Comparison of ENCODE assay signal across 21 cellular contexts in the genomic region with DNA sequence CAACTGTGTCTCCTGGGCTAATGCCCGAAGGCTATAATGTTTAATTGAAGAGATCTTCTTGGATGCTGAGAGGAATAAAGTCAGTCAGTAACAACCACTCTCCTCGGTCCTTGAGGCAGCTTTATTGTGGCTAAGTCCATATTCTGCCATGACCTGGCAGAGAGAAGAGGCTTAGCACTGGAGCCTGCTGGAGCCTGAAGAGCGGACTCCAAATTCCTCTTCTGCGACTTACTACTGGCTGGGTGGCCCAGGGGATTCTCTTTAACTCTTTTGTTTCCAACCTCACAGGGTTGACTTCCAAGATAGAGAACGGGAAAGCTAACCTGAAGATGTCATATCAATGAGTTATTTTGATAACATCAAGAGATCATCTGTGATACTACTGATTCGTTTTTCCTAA.
DNase-seq lines count a peak whose midpoint lies in the region; ATAC-seq lines count a peak whose summit lies in the region.
"Had no signal": no experiment of that assay in that cellular context is flagged by ENCODE, and none has a peak within 500 bp of the region (broad histone marks: within the 10 kb centered on the region; RNA-seq: fewer than 3 reads in every experiment).

No MANE protein-coding gene starts in this region.

- peaks cover 71% of the 10 kb centered on the region for H3K79me2 ChIP-seq in ACC112 (ENCODE audit: control insufficient read depth, insufficient read depth, low read length, unreplicated experiment)

- POLR2A ChIA-PET in activated naive CD8-positive, alpha-beta T cell treated with anti-CD3 and anti-CD28 coated beads, Interleukin-2, amount 10 ng/mL, durations not matched to agents 7 days and 5 days (lab: Charles Lee), result no interaction called here
- POLR2A ChIA-PET in naive thymus-derived CD4-positive, alpha-beta T cell (lab: Charles Lee), result no interaction called here

- H3K27me3 Mint-ChIP-seq in activated naive CD8-positive, alpha-beta T cell treated with anti-CD3 and anti-CD28 coated beads, Interleukin-2, amount 10 ng/mL, durations not matched to agents 7 days and 5 days, result no peaks in the 10 kb centered on the region
- H3K27me3 Mint-ChIP-seq in naive thymus-derived CD4-positive, alpha-beta T cell, result no peaks in the 10 kb centered on the region
- H3K27me3 Mint-ChIP-seq: type B pancreatic cell had no signal

- no peaks in the 10 kb centered on the region for H3K27me3 ChIP-seq in ACC112 (ENCODE audit: insufficient read depth, low read length)
- no peaks in the 10 kb centered on the region for H3K27me3 ChIP-seq in naive thymus-derived CD4-positive, alpha-beta T cell (ENCODE audit: control insufficient read depth in 2 of 2, insufficient read depth in 2 of 2, low read length in 2 of 2)
- H3K27me3 ChIP-seq: sigmoid colon, SJCRH30 had no signal

- no peaks in the 10 kb centered on the region for H3K9me3 Mint-ChIP-seq in activated naive CD8-positive, alpha-beta T cell treated with anti-CD3 and anti-CD28 coated beads, Interleukin-2, amount 10 ng/mL, durations not matched to agents 7 days and 5 days
- peaks cover 0 to 1% (median 0%) of the 10 kb centered on the region in 11 donors for H3K9me3 Mint-ChIP-seq in naive thymus-derived CD4-positive, alpha-beta T cell

- no peaks in the 10 kb centered on the region for H3K9me3 ChIP-seq in naive thymus-derived CD4-positive, alpha-beta T cell (ENCODE audit: control insufficient read depth in 2 of 3, low read length in 3 of 3)
- H3K9me3 ChIP-seq: BE2C, sigmoid colon, SJCRH30 had no signal

- peaks cover 69% of the 10 kb centered on the region for H3K4me1 ChIP-seq in ACC112 (ENCODE audit: control insufficient read depth, insufficient read depth, low read length, unreplicated experiment)
- H3K4me1 ChIP-seq in naive thymus-derived CD4-positive, alpha-beta T cell (ENCODE audit: control insufficient read depth in 2 of 2, insufficient read depth in 2 of 2, low read length in 2 of 2), result peaks cover 14 to 24% of the 10 kb centered on the region in 2 donors
- H3K4me1 ChIP-seq: BE2C had no signal

- no peak overlapping the region for H2AFZ ChIP-seq in ACC112 (ENCODE audit: low read length, unreplicated experiment)

- H3K36me3 Mint-ChIP-seq in activated naive CD8-positive, alpha-beta T cell treated with anti-CD3 and anti-CD28 coated beads, Interleukin-2, amount 10 ng/mL, durations not matched to agents 7 days and 5 days, result peaks cover 6% of the 10 kb centered on the region
- peaks cover 0 to 13% (median 0%) of the 10 kb centered on the region in 5 donors for H3K36me3 Mint-ChIP-seq in naive thymus-derived CD4-positive, alpha-beta T cell
- H3K36me3 Mint-ChIP-seq: type B pancreatic cell had no signal

- no peak for ATAC-seq in activated naive CD8-positive, alpha-beta T cell treated with anti-CD3 and anti-CD28 coated beads, Interleukin-2, amount 10 ng/mL, durations not matched to agents 7 days and 5 days (ENCODE audit: low read depth)
- no peak for ATAC-seq in naive thymus-derived CD4-positive, alpha-beta T cell
- no peak for ATAC-seq in GM18517 (IDR thresholded peaks at IDR 0.05; ENCODE audit: unreplicated experiment)

- no peak overlapping the region for H3K4me3 ChIP-seq in ACC112 (ENCODE audit: low read depth, low read length)
- no peak overlapping the region for H3K4me3 ChIP-seq in naive thymus-derived CD4-positive, alpha-beta T cell (ENCODE audit: low read length)
- H3K4me3 ChIP-seq: lung, sigmoid colon, SJCRH30 had no signal

- H3K4me1 Mint-ChIP-seq in activated naive CD8-positive, alpha-beta T cell treated with anti-CD3 and anti-CD28 coated beads, Interleukin-2, amount 10 ng/mL, durations not matched to agents 7 days and 5 days, result peaks cover 47% of the 10 kb centered on the region
- H3K4me1 Mint-ChIP-seq in naive thymus-derived CD4-positive, alpha-beta T cell, result peaks cover 19 to 60% (median 38%) of the 10 kb centered on the region in 7 donors

- intact Hi-C loops in naive thymus-derived CD4-positive, alpha-beta T cell (cut with micrococcal nuclease), result loop anchor here in 1 of 2 donors (2.0 to 10.0 kb wide), 2 partner anchors 53 to 55 kb away; no protein-coding TSS in a partner anchor

- H3K27ac Mint-ChIP-seq in activated naive CD8-positive, alpha-beta T cell treated with anti-CD3 and anti-CD28 coated beads, Interleukin-2, amount 10 ng/mL, durations not matched to agents 7 days and 5 days, result peak overlapping the region; percentile 55
- peak overlapping the region in 5 of 9 donors; percentile 17 to 74 (median 34) for H3K27ac Mint-ChIP-seq in naive thymus-derived CD4-positive, alpha-beta T cell
- H3K27ac Mint-ChIP-seq: type B pancreatic cell had no signal

- DNase-seq in DMS79 treated with DMSO at 0.1 percent for 48 hours (lab: John Stamatoyannopoulos, UW) (peak; percentile 37), foreskin melanocyte (no peak), NCI-H1694 treated with DMSO at 0.1 percent for 48 hours (lab: John Stamatoyannopoulos, UW) (no peak), DMS53 treated with DMSO at 0.1 percent for 48 hours (lab: John Stamatoyannopoulos, UW; ENCODE audit: unreplicated experiment) (no peak)
- DNase-seq in activated naive CD8-positive, alpha-beta T cell treated with anti-CD3 and anti-CD28 coated beads, Interleukin-2, amount 10 ng/mL, durations not matched to agents 7 days and 5 days, result no peak
- no peak for DNase-seq in naive thymus-derived CD4-positive, alpha-beta T cell
- DNase-seq: activated CD8-positive, alpha-beta memory T cell treated with anti-CD3 and anti-CD28 coated beads for 24 hours; activated naive CD4-positive, alpha-beta T cell; BE2C; effector CD8-positive, alpha-beta T cell; MV-4-11; NCI-H2171; occipital lobe; sigmoid colon; SJCRH30; stimulated activated CD4-positive, alpha-beta T cell treated with anti-CD3 and anti-CD28 coated beads, Interleukin-2, amount 100 ng/mL, for 48 hours; stimulated activated CD8-positive, alpha-beta memory T cell treated with anti-CD3 and anti-CD28 coated beads, Interleukin-4, amount 100 ng/mL, for 48 hours had no signal

- no peaks in the 10 kb centered on the region for H3K36me3 ChIP-seq in ACC112 (ENCODE audit: insufficient read depth, low read length)
- no peaks in the 10 kb centered on the region for H3K36me3 ChIP-seq in naive thymus-derived CD4-positive, alpha-beta T cell (ENCODE audit: control insufficient read depth in 2 of 3, insufficient read depth in 3 of 3, low read length in 3 of 3)
- H3K36me3 ChIP-seq: BE2C, sigmoid colon, SJCRH30 had no signal

- CTCF ChIA-PET in naive thymus-derived CD4-positive, alpha-beta T cell (lab: Charles Lee), result no interaction called here

- peak overlapping the region; percentile 98 for H3K27ac ChIP-seq in ACC112 (ENCODE audit: low read depth, low read length)
- no peak overlapping the region for H3K27ac ChIP-seq in naive thymus-derived CD4-positive, alpha-beta T cell (ENCODE audit: low read depth, low read length)

- peak overlapping the region; percentile 34 for H3K4me3 Mint-ChIP-seq in activated naive CD8-positive, alpha-beta T cell treated with anti-CD3 and anti-CD28 coated beads, Interleukin-2, amount 10 ng/mL, durations not matched to agents 7 days and 5 days
- H3K4me3 Mint-ChIP-seq in naive thymus-derived CD4-positive, alpha-beta T cell, result peak overlapping the region in 7 of 10 donors; percentile 15 to 73 (median 47)
- H3K4me3 Mint-ChIP-seq: type B pancreatic cell had no signal
